Comparison of ENCODE assay signal across 9 cellular contexts in genomic region chr3:38039101-38039898, GRCh38. TPM values are rescaled to one million over a fixed set of nuclear protein-coding genes. Genes with fewer than 3 reads are reported as not detected.
DNase-seq lines count a peak whose midpoint lies in the region; ATAC-seq lines count a peak whose summit lies in the region.
"Had no signal": no experiment of that assay in that cellular context is flagged by ENCODE, and none has a peak within 500 bp of the region (broad histone marks: within the 10 kb centered on the region; RNA-seq: fewer than 3 reads in every experiment).

A gene with protein sequence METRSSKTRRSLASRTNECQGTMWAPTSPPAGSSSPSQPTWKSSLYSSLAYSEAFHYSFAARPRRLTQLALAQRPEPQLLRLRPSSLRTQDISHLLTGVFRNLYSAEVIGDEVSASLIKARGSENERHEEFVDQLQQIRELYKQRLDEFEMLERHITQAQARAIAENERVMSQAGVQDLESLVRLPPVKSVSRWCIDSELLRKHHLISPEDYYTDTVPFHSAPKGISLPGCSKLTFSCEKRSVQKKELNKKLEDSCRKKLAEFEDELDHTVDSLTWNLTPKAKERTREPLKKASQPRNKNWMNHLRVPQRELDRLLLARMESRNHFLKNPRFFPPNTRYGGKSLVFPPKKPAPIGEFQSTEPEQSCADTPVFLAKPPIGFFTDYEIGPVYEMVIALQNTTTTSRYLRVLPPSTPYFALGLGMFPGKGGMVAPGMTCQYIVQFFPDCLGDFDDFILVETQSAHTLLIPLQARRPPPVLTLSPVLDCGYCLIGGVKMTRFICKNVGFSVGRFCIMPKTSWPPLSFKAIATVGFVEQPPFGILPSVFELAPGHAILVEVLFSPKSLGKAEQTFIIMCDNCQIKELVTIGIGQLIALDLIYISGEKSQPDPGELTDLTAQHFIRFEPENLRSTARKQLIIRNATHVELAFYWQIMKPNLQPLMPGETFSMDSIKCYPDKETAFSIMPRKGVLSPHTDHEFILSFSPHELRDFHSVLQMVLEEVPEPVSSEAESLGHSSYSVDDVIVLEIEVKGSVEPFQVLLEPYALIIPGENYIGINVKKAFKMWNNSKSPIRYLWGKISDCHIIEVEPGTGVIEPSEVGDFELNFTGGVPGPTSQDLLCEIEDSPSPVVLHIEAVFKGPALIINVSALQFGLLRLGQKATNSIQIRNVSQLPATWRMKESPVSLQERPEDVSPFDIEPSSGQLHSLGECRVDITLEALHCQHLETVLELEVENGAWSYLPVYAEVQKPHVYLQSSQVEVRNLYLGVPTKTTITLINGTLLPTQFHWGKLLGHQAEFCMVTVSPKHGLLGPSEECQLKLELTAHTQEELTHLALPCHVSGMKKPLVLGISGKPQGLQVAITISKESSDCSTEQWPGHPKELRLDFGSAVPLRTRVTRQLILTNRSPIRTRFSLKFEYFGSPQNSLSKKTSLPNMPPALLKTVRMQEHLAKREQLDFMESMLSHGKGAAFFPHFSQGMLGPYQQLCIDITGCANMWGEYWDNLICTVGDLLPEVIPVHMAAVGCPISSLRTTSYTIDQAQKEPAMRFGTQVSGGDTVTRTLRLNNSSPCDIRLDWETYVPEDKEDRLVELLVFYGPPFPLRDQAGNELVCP (N-terminal part only) (plus strand): TSS chr3:38039208. CDS start chr3:38039226, 18 bp downstream.

- peak within 1 kb of the TSS; percentile 53 for H3K4me3 Mint-ChIP-seq in T-helper 17 cell

- no peaks in the 10 kb centered on the region for H3K9me3 ChIP-seq in T-helper 17 cell (ENCODE audit: control insufficient read depth, low read length, poor library complexity, severe bottlenecking)
- H3K9me3 ChIP-seq: A549 had no signal

- no peaks in the 10 kb centered on the region for H3K27me3 Mint-ChIP-seq in T-helper 17 cell

- DNase-seq in DMS53 (lab: John Stamatoyannopoulos, UW), result peak; percentile 68
- no peak for DNase-seq in DMS53 treated with DMSO at 0.1 percent for 48 hours (lab: John Stamatoyannopoulos, UW; ENCODE audit: unreplicated experiment)
- peak; percentile 61 to 75 (median 72) for DNase-seq in T-helper 17 cell
- DNase-seq in astrocyte of the hippocampus (ENCODE audit: low read depth, low spot score), result peak; percentile 70
- peak; percentile 76 for DNase-seq in islet precursor cell
- DNase-seq in stimulated activated CD4-positive, alpha-beta T cell treated with anti-CD3 and anti-CD28 coated beads, Interleukin-2, amount 100 ng/mL, for 24 hours, result peak; percentile 77 to 79
- DNase-seq in NCI-H2107 (lab: John Stamatoyannopoulos, UW), result no peak

- ATAC-seq in HG03060 (IDR thresholded peaks at IDR 0.05; ENCODE audit: low read depth, unreplicated experiment) (peak; percentile 47), T-helper 17 cell (peak; percentile 68)

- peaks cover 3% of the 10 kb centered on the region for H3K36me3 Mint-ChIP-seq in T-helper 17 cell (ENCODE audit: low read depth)

- H3K27ac Mint-ChIP-seq in T-helper 17 cell, result peak within 1 kb of the TSS; percentile 91

- peaks cover 34% of the 10 kb centered on the region for H3K4me1 Mint-ChIP-seq in T-helper 17 cell

RNA-seq across cellular contexts. Expression of the gene that starts here (rescaled TPM):
- 10 to 100 TPM in 1 of 2 donors, 1 to 10 TPM in 1; 8.6 to 16.3 TPM for total RNA-seq in T-helper 17 cell

Comparison
In these comparisons a context has a peak if more than half of its experiments do, and no peak if none do; other contexts are left out.
1. DNase-seq: peak in DMS53 (single experiment), T-helper 17 cell (3 of 3), astrocyte of the hippocampus (single experiment), islet precursor cell (single experiment) and stimulated activated CD4-positive, alpha-beta T cell treated with anti-CD3 and anti-CD28 coated beads, Interleukin-2, amount 100 ng/mL, for 24 hours (2 of 2); none in DMS53 treated with DMSO at 0.1 percent for 48 hours (single experiment) and NCI-H2107 (single experiment).